In the genomic region with DNA sequence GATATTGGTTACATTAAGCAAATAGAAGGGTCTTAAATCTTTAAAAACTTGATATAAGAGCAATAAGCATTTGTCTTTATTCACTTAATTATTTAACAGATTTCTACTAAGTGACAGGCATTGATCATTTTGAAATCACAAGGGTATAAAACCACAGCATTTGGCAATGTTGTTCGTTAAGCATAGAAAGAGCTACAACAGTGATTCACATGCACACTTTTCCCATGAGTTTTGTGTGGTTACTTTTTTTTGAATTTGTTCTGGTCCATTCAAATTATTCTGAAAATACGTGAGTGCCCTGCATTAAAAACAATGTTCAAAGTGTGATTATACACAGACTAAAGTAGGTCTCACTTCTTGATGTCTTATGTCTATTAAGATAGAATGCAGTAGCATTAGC, we compare ENCODE assay signal across 25 cellular contexts. TPM values are rescaled to one million over a fixed set of nuclear protein-coding genes. Genes with fewer than 3 reads are reported as not detected.
"Had no signal": no experiment of that assay in that cellular context is flagged by ENCODE, and none has a peak within 500 bp of the region (broad histone marks: within the 10 kb centered on the region; RNA-seq: fewer than 3 reads in every experiment).

No MANE protein-coding gene starts in this region.

- DNase-seq: colonic mucosa; effector CD4-positive, alpha-beta T cell; endodermal cell; erythroblast; gastrocnemius medialis; heart right ventricle; hypothalamus; kidney glomerular epithelial cell; mammary epithelial cell; naive thymus-derived CD4-positive, alpha-beta T cell; nephron progenitor cell; psoas muscle; retina; right lobe of liver; stimulated activated CD4-positive, alpha-beta T cell treated with anti-CD3 and anti-CD28 coated beads, Interleukin-2, amount 100 ng/mL, for 24 hours; stimulated activated CD4-positive, alpha-beta T cell treated with anti-CD3 and anti-CD28 coated beads, Interleukin-4, amount 100 ng/mL, for 4 hours; stimulated activated naive B cell treated with anti-CD40 and anti-IgM and Interleukin-4, amounts not matched to agents 10 μg/mL and 1 μg/mL and 100 μg/mL, for 72 hours; stimulated activated naive CD8-positive, alpha-beta T cell treated with anti-CD3 and anti-CD28 coated beads, Interleukin-15, amount 100 ng/mL, for 72 hours; thyroid gland had no signal

- H3K9me3 ChIP-seq: colonic mucosa, gastrocnemius medialis, heart right ventricle, psoas muscle, right lobe of liver, thyroid gland had no signal

- H3K4me1 ChIP-seq: colonic mucosa, gastrocnemius medialis, psoas muscle, right lobe of liver, thyroid gland had no signal

- H3K27me3 ChIP-seq: colonic mucosa, gastrocnemius medialis, right lobe of liver, thyroid gland had no signal

- H3K4me3 ChIP-seq: colonic mucosa, gastrocnemius medialis, heart right ventricle, psoas muscle, right lobe of liver, skin epidermis, thyroid gland had no signal

- ATAC-seq: gastrocnemius medialis; heart right ventricle; left lobe of liver; naive thymus-derived CD4-positive, alpha-beta T cell; psoas muscle; right lobe of liver; stimulated activated naive B cell treated with anti-CD40 and anti-IgM and Interleukin-4, amounts not matched to agents 10 μg/mL and 1 μg/mL and 100 μg/mL, for 72 hours; stimulated activated naive CD8-positive, alpha-beta T cell treated with anti-CD3 and anti-CD28 coated beads, Interleukin-15, amount 100 ng/mL, for 72 hours had no signal

- H3K36me3 ChIP-seq: colonic mucosa, gastrocnemius medialis, heart right ventricle, right lobe of liver, thyroid gland had no signal

- H3K27ac ChIP-seq: colonic mucosa, gastrocnemius medialis, heart right ventricle, psoas muscle, right lobe of liver, skin epidermis, thyroid gland had no signal

RNA-seq across cellular contexts. Expression of a gene that starts 52.2 kb away (rescaled TPM):
- total RNA-seq: dermis microvascular lymphatic vessel endothelial cell, endothelial cell of umbilical vein, gastrocnemius medialis, left lobe of liver, mesenteric fat pad, mononuclear cell, psoas muscle had no signal
